In genomic region chr3:49248828-49249227, GRCh38 we compare ENCODE assay signal across 9 cellular contexts. TPM values are rescaled to one million over a fixed set of nuclear protein-coding genes. Genes with fewer than 3 reads are reported as not detected.
DNase-seq lines count a peak whose midpoint lies in the region; ATAC-seq and TF ChIP-seq lines count a peak whose summit lies in the region.
"Had no signal": no experiment of that assay in that cellular context is flagged by ENCODE, and none has a peak within 500 bp of the region (broad histone marks: within the 10 kb centered on the region; RNA-seq: fewer than 3 reads in every experiment).

No MANE protein-coding gene starts in this region.

- TF ChIP-seq CTCF in OCI-LY3 (IDR thresholded peaks at IDR 0.05; ENCODE audit: low read depth, low read length), result no peak
- no peak for TF ChIP-seq CTCF in fibroblast of pulmonary artery (IDR thresholded peaks at IDR 0.05; ENCODE audit: low read length, missing control alignments)

- H3K4me1 ChIP-seq in OCI-LY3 (ENCODE audit: low read length) (peaks cover 27% of the 10 kb centered on the region), trophoblast cell (ENCODE audit: control insufficient read depth in 1 of 2, insufficient read depth in 2 of 2, low read length in 2 of 2) (peaks cover 7% of the 10 kb centered on the region in 2 experiments)

- no peaks in the 10 kb centered on the region for H3K79me1 ChIP-seq in trophoblast cell (ENCODE audit: low read length)

- H4K20me1 ChIP-seq in OCI-LY3 (ENCODE audit: insufficient read depth, low read length), result no peaks in the 10 kb centered on the region

- H2BK120ac ChIP-seq in trophoblast cell (ENCODE audit: insufficient read depth, low read length, poor library complexity), result no peak overlapping the region

- no peak overlapping the region for H2AK5ac ChIP-seq in trophoblast cell (ENCODE audit: low read length)

- H3K4ac ChIP-seq in trophoblast cell (ENCODE audit: low read depth, low read length), result no peak overlapping the region

- no peak overlapping the region for H2BK5ac ChIP-seq in trophoblast cell (ENCODE audit: low read depth, low read length, poor library complexity)

- H3K27me3 ChIP-seq in OCI-LY3 (ENCODE audit: low read depth, low read length) (no peaks in the 10 kb centered on the region), trophoblast cell (ENCODE audit: insufficient read depth, low read length) (no peaks in the 10 kb centered on the region)

- H3K27ac ChIP-seq in OCI-LY3 (ENCODE audit: low read length) (peak overlapping the region; percentile 66), trophoblast cell (ENCODE audit: low read depth, low read length) (no peak overlapping the region)

- no peak overlapping the region for H2BK12ac ChIP-seq in trophoblast cell (ENCODE audit: low read length)

- H3K79me2 ChIP-seq in OCI-LY3 (ENCODE audit: low read length), result no peaks in the 10 kb centered on the region
- H3K79me2 ChIP-seq in trophoblast cell (ENCODE audit: control insufficient read depth, insufficient read depth, low read length, poor library complexity), result no peaks in the 10 kb centered on the region

- H3K36me3 ChIP-seq in OCI-LY3 (replicated peaks; ENCODE audit: low read depth, low read length) (no peaks in the 10 kb centered on the region), trophoblast cell (ENCODE audit: control insufficient read depth in 1 of 2, insufficient read depth in 2 of 2, low read length in 2 of 2) (no peaks in the 10 kb centered on the region)

- DNase-seq in GF-D8 (lab: John Stamatoyannopoulos, UW) (peak; percentile 84), fibroblast of pulmonary artery (ENCODE audit: low read depth) (peak; percentile 18), trophoblast cell (peak; percentile 44 to 74), SW480 (ENCODE audit: low spot score) (no peak), posterior vena cava (ENCODE audit: low spot score) (no peak), COLO668 (lab: John Stamatoyannopoulos, UW; ENCODE audit: unreplicated experiment) (no peak)
- DNase-seq: DMS 273 treated with DMSO at 0.1 percent for 48 hours had no signal

- peak overlapping the region; percentile 52; the same call in 1 of the 2 replicates for H3K9ac ChIP-seq in OCI-LY3 (ENCODE audit: low read length)
- no peak overlapping the region for H3K9ac ChIP-seq in trophoblast cell (ENCODE audit: low read length)

- H4K8ac ChIP-seq in trophoblast cell (ENCODE audit: low read depth, low read length), result no peak overlapping the region

- ATAC-seq in GM21786 (IDR thresholded peaks at IDR 0.05; ENCODE audit: unreplicated experiment), result no peak

- H3K4me3 ChIP-seq in OCI-LY3 (ENCODE audit: low read length) (no peak overlapping the region), fibroblast of pulmonary artery (replicated peaks; ENCODE audit: low read depth, low read length) (no peak overlapping the region), trophoblast cell (ENCODE audit: low read depth, low read length) (no peak overlapping the region)

- no peak overlapping the region for H3K14ac ChIP-seq in trophoblast cell (ENCODE audit: low read length)

- H3K18ac ChIP-seq in trophoblast cell (ENCODE audit: low read length), result no peak overlapping the region

- peak overlapping the region; percentile 55 for H3K4me2 ChIP-seq in OCI-LY3 (ENCODE audit: low read length)
- H3K4me2 ChIP-seq in trophoblast cell (ENCODE audit: low read length), result no peak overlapping the region

- no peak overlapping the region for H3K23ac ChIP-seq in trophoblast cell (ENCODE audit: low read length)

- intact Hi-C loops in posterior vena cava (cut with DNase I), result no loop called here

- no peak overlapping the region for H4K91ac ChIP-seq in trophoblast cell (ENCODE audit: low read depth, low read length)

- H4K12ac ChIP-seq in trophoblast cell (ENCODE audit: low read depth, low read length), result no peak overlapping the region

- H2AFZ ChIP-seq in OCI-LY3 (ENCODE audit: low read depth, low read length) (peak overlapping the region; percentile 44), trophoblast cell (ENCODE audit: insufficient read depth, low read length, poor library complexity) (no peak overlapping the region)

- H3K9me3 ChIP-seq in OCI-LY3 (ENCODE audit: insufficient read depth, low read length), result no peaks in the 10 kb centered on the region
- H3K9me3 ChIP-seq in trophoblast cell (ENCODE audit: insufficient read depth, low read depth, low read length), result no peaks in the 10 kb centered on the region

RNA-seq across cellular contexts. Expression of gene C3orf62, which starts 28.2 kb away (rescaled TPM):
- 3.2 and 3.4 TPM in 2 replicates for polyA plus RNA-seq in trophoblast cell (2013)
- 1 to 10 TPM; 2.6 to 3.3 TPM for total RNA-seq in posterior vena cava

Comparison
In these comparisons a context has a peak if more than half of its experiments do, and no peak if none do; other contexts are left out.
1. DNase-seq: peak in GF-D8 (single experiment), fibroblast of pulmonary artery (single experiment) and trophoblast cell (2 of 2); none in SW480 (single experiment), posterior vena cava (single experiment) and COLO668 (single experiment).